Comparison of ENCODE assay signal across 18 cellular contexts in genomic region chr17:79870540-79870939, GRCh38. TPM values are rescaled to one million over a fixed set of nuclear protein-coding genes. Genes with fewer than 3 reads are reported as not detected.
DNase-seq lines count a peak whose midpoint lies in the region; ATAC-seq, FAIRE-seq and TF ChIP-seq lines count a peak whose summit lies in the region.
"Had no signal": no experiment of that assay in that cellular context is flagged by ENCODE, and none has a peak within 500 bp of the region (broad histone marks: within the 10 kb centered on the region; RNA-seq: fewer than 3 reads in every experiment).

No MANE protein-coding gene starts in this region.

- H3K4ac ChIP-seq in H1 (replicated peaks; ENCODE audit: insufficient read length, low read depth, low read length) = no peak overlapping the region

- WGBS in SK-N-SH (ENCODE audit: low lambda C conversion rate) = 79% methylated on average over 15 of the region's 15 CpGs
- 88% methylated on average over 13 of the region's 15 CpGs; no CpG with 5 or more reads in 1 of the 2 experiments for WGBS in H1 (ENCODE audit: extremely low coverage in 1 of 2, insufficient coverage in 1 of 2, insufficient read length in 1 of 2, insufficient replicate concordance in 2 of 2, low coverage in 1 of 2, low lambda C conversion rate in 2 of 2, missing lambda C conversion rate in 1 of 2), 2 experiments

- intact Hi-C loops in tibial artery (cut with DNase I; ENCODE audit: low total_unique reads) = no loop called here

- peaks cover 2% of the 10 kb centered on the region for H3K27me3 Mint-ChIP-seq in neural progenitor cell (ENCODE audit: insufficient read depth, low read depth)

- H2BK12ac ChIP-seq in H1 (ENCODE audit: low read depth, low read length) = no peak overlapping the region

- H3K27me3 ChIP-seq in SK-N-SH (ENCODE audit: insufficient read depth) (no peaks in the 10 kb centered on the region), H1 (replicated peaks in 1 of 4; ENCODE audit: control insufficient read depth in 3 of 4, extremely low read depth in 1 of 4, insufficient read depth in 3 of 4, low read length in 3 of 4) (no peaks in the 10 kb centered on the region; a peak in 1 of 7 replicates), neural progenitor cell (no peaks in the 10 kb centered on the region), tibial artery (peaks cover 0 to 54% of the 10 kb centered on the region in 2 donors)

- no peak overlapping the region; the same call in 1 of the 2 replicates for H4K8ac ChIP-seq in H1 (ENCODE audit: extremely low read depth, insufficient read depth, low read length)

- H3K4me3 Mint-ChIP-seq in neural progenitor cell = peak overlapping the region; percentile 21
- H3K4me3 Mint-ChIP-seq: CD14-positive monocyte; CD8-positive, alpha-beta T cell; HFFc6 had no signal

- no peak for TF ChIP-seq RAD21 in SK-N-SH (IDR thresholded peaks at IDR 0.05; ENCODE audit: low read length)
- TF ChIP-seq RAD21 in H1 (IDR thresholded peaks at IDR 0.05 in 1 of 2, conservative IDR thresholded peaks at IDR 0.05 in 1 of 2; ENCODE audit: low read depth in 2 of 2, low read length in 2 of 2) = no peak

- H3K14ac ChIP-seq in H1 (ENCODE audit: insufficient read length) = no peak overlapping the region

- H4K5ac ChIP-seq in H1 (ENCODE audit: insufficient read length, low read depth, low read length) = no peak overlapping the region

- no peaks in the 10 kb centered on the region for H3K9me3 ChIP-seq in SK-N-SH
- no peaks in the 10 kb centered on the region for H3K9me3 ChIP-seq in H1 (ENCODE audit: insufficient read depth in 2 of 2, low read depth in 1 of 2, low read length in 1 of 2)
- H3K9me3 ChIP-seq in neural progenitor cell (ENCODE audit: low read depth) = no peaks in the 10 kb centered on the region
- H3K9me3 ChIP-seq in tibial artery = no peaks in the 10 kb centered on the region

- H3K79me2 ChIP-seq in SK-N-SH (ENCODE audit: insufficient read depth) (no peaks in the 10 kb centered on the region), H1 (ENCODE audit: control insufficient read depth in 1 of 2, insufficient read depth in 2 of 2, low read length in 2 of 2) (no peaks in the 10 kb centered on the region), neural progenitor cell (ENCODE audit: low read depth) (no peaks in the 10 kb centered on the region)

- H3K23ac ChIP-seq in H1 (ENCODE audit: insufficient read length) = no peak overlapping the region

- H3K4me2 ChIP-seq in SK-N-SH (no peak overlapping the region), H1 (ENCODE audit: insufficient read depth in 1 of 2, low read depth in 2 of 2, low read length in 2 of 2) (no peak overlapping the region), neural progenitor cell (no peak overlapping the region)

- DNase-seq in SK-N-SH (peak; percentile 21), D341Med (ENCODE audit: low spot score) (peak; percentile 49), H1 (ENCODE audit: low read depth in 1 of 2, low spot score in 2 of 2) (no peak), neural progenitor cell (ENCODE audit: low spot score) (no peak), islet precursor cell (no peak), hippocampal formation (lab: John Stamatoyannopoulos, UW) (no peak), tibial artery (no peak)
- DNase-seq: CD8-positive, alpha-beta T cell; COR-L47; DND-41; GDM1; HCEC 1CT; HFFc6 had no signal

- H3K56ac ChIP-seq in H1 (replicated peaks; ENCODE audit: insufficient read length, low read depth, low read length) = no peak overlapping the region

- POLR2A ChIA-PET in SK-N-SH (lab: Yijun Ruan, JAX) = no interaction called here
- POLR2A ChIA-PET in H1 (lab: Charles Lee; ENCODE audit: partially characterized antibody) = interaction anchor here (0.6 to 1.2 kb wide), 3 partner anchors 10 to 86 kb away, joined by 3 to 4 read pairs (median 3); no protein-coding TSS in a partner anchor

- H3K4me1 Mint-ChIP-seq in neural progenitor cell = peaks cover 31% of the 10 kb centered on the region

- no peaks in the 10 kb centered on the region for H3K9me2 ChIP-seq in SK-N-SH

- H3K9ac ChIP-seq in SK-N-SH (no peak overlapping the region), H1 (replicated peaks in 1 of 4; ENCODE audit: extremely low read depth in 1 of 4, low read depth in 3 of 4, low read length in 3 of 4) (no peak overlapping the region), neural progenitor cell (no peak overlapping the region)

- H2BK5ac ChIP-seq in H1 (ENCODE audit: low read depth, low read length) = no peak overlapping the region

- 0 out of 2 replicates have a peak overlapping the region, but pooled peaks have one; percentile 61 for H2BK15ac ChIP-seq in H1 (ENCODE audit: low read length)

- no peak overlapping the region for H2BK120ac ChIP-seq in H1 (replicated peaks; ENCODE audit: low read depth, low read length)

- H3K36me3 ChIP-seq in SK-N-SH (replicated peaks in 1 of 2; ENCODE audit: control insufficient read depth in 1 of 2, insufficient read depth in 2 of 2, low read length in 1 of 2) (no peaks in the 10 kb centered on the region), H1 (ENCODE audit: control insufficient read depth in 2 of 4, insufficient read depth in 4 of 4, low read length in 3 of 4) (no peaks in the 10 kb centered on the region), neural progenitor cell (no peaks in the 10 kb centered on the region), tibial artery (no peaks in the 10 kb centered on the region)

- H3K4me3 ChIP-seq in SK-N-SH (ENCODE audit: low read depth in 2 of 2, low read length in 1 of 2) (no peak overlapping the region), H1 (ENCODE audit: extremely low read depth in 1 of 4, insufficient read depth in 2 of 4, low read depth in 3 of 4, low read length in 4 of 4) (no peak overlapping the region), neural progenitor cell (no peak overlapping the region), tibial artery (no peak overlapping the region)

- H4K91ac ChIP-seq in H1 (replicated peaks; ENCODE audit: insufficient read length, low read length) = no peak overlapping the region

- no peak overlapping the region for H2AK5ac ChIP-seq in H1 (ENCODE audit: low read depth, low read length)

- TF ChIP-seq CTCF in SK-N-SH (IDR thresholded peaks at IDR 0.05) (no peak), H1 (IDR thresholded peaks at IDR 0.05; ENCODE audit: control extremely low read depth in 1 of 3, insufficient read depth in 1 of 3, low read depth in 1 of 3, low read length in 3 of 3) (no peak), neural progenitor cell (IDR thresholded peaks at IDR 0.05) (no peak), tibial artery (IDR thresholded peaks at IDR 0.05) (no peak)

- CTCF ChIA-PET in SK-N-SH (lab: Yijun Ruan, JAX) (interaction anchor here (1.0 to 2.7 kb wide), 4 partner anchors 18 to 126 kb away, joined by 3 to 7 read pairs (median 5); partner anchors contain the start of gene CBX4), H1 (lab: Charles Lee; ENCODE audit: partially characterized antibody) (interaction anchor here (1.1 to 2.9 kb wide), 10 partner anchors 9 to 100 kb away, joined by 3 to 11 read pairs (median 5); no protein-coding TSS in a partner anchor)

- TF ChIP-seq POLR2A in H1 (IDR thresholded peaks at IDR 0.05; ENCODE audit: control extremely low read depth in 1 of 2, low read depth in 2 of 2, low read length in 2 of 2) = no peak

- no peaks in the 10 kb centered on the region for H3K36me3 Mint-ChIP-seq in neural progenitor cell
- H3K36me3 Mint-ChIP-seq: CD14-positive monocyte; CD8-positive, alpha-beta T cell had no signal

- H3K9me3 Mint-ChIP-seq in neural progenitor cell = no peaks in the 10 kb centered on the region
- H3K9me3 Mint-ChIP-seq: CD8-positive, alpha-beta T cell; HFFc6 had no signal

- H3K23me2 ChIP-seq in H1 (ENCODE audit: low read depth, low read length) = no peaks in the 10 kb centered on the region

- H4K20me1 ChIP-seq in SK-N-SH (ENCODE audit: insufficient read depth) = no peaks in the 10 kb centered on the region
- H4K20me1 ChIP-seq in H1 (replicated peaks in 1 of 2; ENCODE audit: control insufficient read depth in 1 of 2, insufficient read depth in 2 of 2, low read length in 2 of 2) = no peaks in the 10 kb centered on the region
- no peaks in the 10 kb centered on the region for H4K20me1 ChIP-seq in neural progenitor cell (ENCODE audit: low read depth)

- H2BK20ac ChIP-seq in H1 (ENCODE audit: low read length) = no peak overlapping the region

- no peak overlapping the region; the same call in 1 of the 2 replicates for H3K18ac ChIP-seq in H1 (ENCODE audit: extremely low read depth, low read length)

- no peak for TF ChIP-seq EP300 in SK-N-SH (IDR thresholded peaks at IDR 0.05; ENCODE audit: borderline replicate concordance in 1 of 2, low read depth in 1 of 2, low read length in 1 of 2)
- TF ChIP-seq EP300 in H1 (IDR thresholded peaks at IDR 0.05; ENCODE audit: borderline replicate concordance in 1 of 2, low read depth in 2 of 2, low read length in 2 of 2) = no peak

- no peaks in the 10 kb centered on the region for H3K79me1 ChIP-seq in H1 (ENCODE audit: low read depth, low read length)

- ATAC-seq in SK-N-SH treated with all-trans-retinoic acid at 6 μM for 48 hours = no peak
- ATAC-seq: CD8-positive, alpha-beta T cell had no signal

- FAIRE-seq in H1 (lab: Jason Lieb, UNC) = no peak
- FAIRE-seq: GM12892, GM19239 had no signal

- peaks cover 7% of the 10 kb centered on the region for H3F3A ChIP-seq in SK-N-SH (replicated peaks; ENCODE audit: insufficient read depth)
- peaks cover 15% of the 10 kb centered on the region for H3F3A ChIP-seq in neural progenitor cell (ENCODE audit: low read depth)

- no peak overlapping the region for H3K27ac ChIP-seq in SK-N-SH (ENCODE audit: low read depth in 2 of 2, low read length in 1 of 2)
- no peak overlapping the region for H3K27ac ChIP-seq in H1 (ENCODE audit: low read depth, low read length)
- no peak overlapping the region for H3K27ac ChIP-seq in neural progenitor cell
- no peak overlapping the region for H3K27ac ChIP-seq in tibial artery
- H3K27ac ChIP-seq: 22Rv1 had no signal

- H2AFZ ChIP-seq in SK-N-SH (ENCODE audit: low read depth) (no peak overlapping the region), H1 (ENCODE audit: low read length) (no peak overlapping the region; the same call in 1 of the 2 replicates), neural progenitor cell (replicated peaks) (no peak overlapping the region)

- H3K4me1 ChIP-seq in SK-N-SH (ENCODE audit: control insufficient read depth in 1 of 2, insufficient read depth in 2 of 2, low read depth in 1 of 2, low read length in 1 of 2) (no peaks in the 10 kb centered on the region), H1 (replicated peaks in 1 of 4; ENCODE audit: control insufficient read depth in 3 of 4, insufficient read depth in 4 of 4, low read length in 3 of 4) (peaks cover 0 to 7% (median 0%) of the 10 kb centered on the region in 4 experiments; a peak in 4 of 7 replicates), neural progenitor cell (peaks cover 23% of the 10 kb centered on the region), tibial artery (no peaks in the 10 kb centered on the region)

- H3K27ac Mint-ChIP-seq in neural progenitor cell = peak overlapping the region; percentile 83
- H3K27ac Mint-ChIP-seq: CD14-positive monocyte; CD8-positive, alpha-beta T cell; HFFc6 had no signal

RNA-seq across cellular contexts. Expression of gene CBX4, which starts 31.3 kb away (rescaled TPM):
- polyA plus RNA-seq in SK-N-SH (2012; rRNA removed) (16.6 and 21.9 TPM in 2 replicates), H1 (2011; rRNA removed) (1.8 and 3.6 TPM in 2 replicates)
- polyA plus RNA-seq in SK-N-SH (2012; cell fraction: cytosol; rRNA removed) = 11.0 and 13.2 TPM in 2 replicates
- 23.6 and 29.2 TPM in 2 replicates for polyA plus RNA-seq in SK-N-SH (2012; cell fraction: nucleus; rRNA removed)
- total RNA-seq in H1 (2021; fragmentation: NEBNext Ultra II Directional; extraction: Animal tissue kit (Norgen Biotek cat#: 25700)) = 3.2 and 4.0 TPM in 2 replicates
- 3.5 TPM for polyA plus RNA-seq in H1 (2011; cell fraction: cytosol; rRNA removed)
- 5.3 TPM for polyA plus RNA-seq in H1 (2011; cell fraction: nucleus; rRNA removed)
- 0.79 to 2.9 TPM (median 2.4 TPM) in 4 replicates for polyA plus RNA-seq in H1 (2012, experiment 1 of 2)
- polyA plus RNA-seq in H1 (2012, experiment 2 of 2) = 1.8 TPM
- 2.0 TPM for polyA plus RNA-seq in H1 (2013, experiment 1 of 2)
- 1.9 TPM for polyA plus RNA-seq in H1 (2013, experiment 2 of 2)
- 1.9 and 3.6 TPM in 2 replicates for polyA minus RNA-seq in H1 (2011; rRNA and poly(A)+ RNA removed)
- 13.8 TPM for polyA minus RNA-seq in H1 (2011; cell fraction: cytosol; rRNA and poly(A)+ RNA removed)
- polyA minus RNA-seq in H1 (2011; cell fraction: nucleus; rRNA and poly(A)+ RNA removed) = 6.5 TPM
- total RNA-seq in neural progenitor cell (ENCODE audit: low replicate concordance) = 2.7 and 5.6 TPM in 2 replicates

Comparison
In these comparisons a context has a peak if more than half of its experiments do, and no peak if none do; other contexts are left out.
1. DNase-seq: peak in SK-N-SH (single experiment) and D341Med (single experiment); none in H1 (0 of 2), neural progenitor cell (single experiment), islet precursor cell (single experiment), hippocampal formation (0 of 2) and tibial artery (0 of 2).